Comparison of ENCODE assay signal across 9 cellular contexts in the genomic region with DNA sequence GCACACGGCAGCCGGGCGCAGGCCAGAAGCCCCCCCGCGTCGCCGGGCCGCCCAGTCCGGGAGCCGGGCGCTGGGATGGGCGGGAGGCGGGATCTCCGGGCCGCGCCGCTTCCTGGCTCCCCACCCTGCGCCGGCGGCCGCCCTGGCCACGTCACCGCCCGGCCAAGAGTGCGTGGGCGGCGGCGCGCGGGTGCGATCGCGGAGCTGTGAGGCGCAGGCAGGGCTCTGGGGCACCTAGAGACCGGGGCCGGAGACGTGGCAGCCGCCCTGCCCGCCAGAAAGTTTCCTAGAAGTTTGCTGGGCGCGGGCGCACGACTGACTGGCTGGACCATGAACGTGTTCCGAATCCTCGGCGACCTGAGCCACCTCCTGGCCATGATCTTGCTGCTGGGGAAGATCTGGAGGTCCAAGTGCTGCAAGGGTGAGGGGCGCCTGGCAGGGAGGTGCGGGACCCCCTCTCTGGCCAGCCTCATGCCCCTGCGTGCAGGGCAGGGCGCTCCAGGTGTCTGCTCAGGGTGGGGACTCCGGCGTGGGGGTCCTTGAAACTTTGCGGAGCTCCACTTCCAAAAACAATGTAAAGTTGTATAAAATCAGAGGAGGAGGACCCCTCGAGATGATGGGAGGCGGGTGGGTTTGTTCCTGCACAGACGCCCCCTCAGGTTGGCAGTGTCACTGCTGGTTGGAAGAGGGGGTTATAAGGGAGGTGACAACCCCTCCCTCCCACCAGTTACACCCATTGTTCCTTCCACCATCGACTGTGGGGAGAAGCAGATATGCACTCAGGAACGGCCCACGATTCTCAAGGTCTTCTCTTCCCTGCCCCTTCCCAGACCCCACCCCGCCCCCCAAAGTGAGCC. TPM values are rescaled to one million over a fixed set of nuclear protein-coding genes. Genes with fewer than 3 reads are reported as not detected.
DNase-seq lines count a peak whose midpoint lies in the region; ATAC-seq, FAIRE-seq and TF ChIP-seq lines count a peak whose summit lies in the region.
"Had no signal": no experiment of that assay in that cellular context is flagged by ENCODE, and none has a peak within 500 bp of the region (broad histone marks: within the 10 kb centered on the region; RNA-seq: fewer than 3 reads in every experiment).

A gene (plus strand): TSS at position 193 of the 857 bp plus-strand sequence. CDS start 138 bp downstream, at position 331.

- peak within 1 kb of the TSS in 1 of 2 donors; percentile 29 for H3K27ac Mint-ChIP-seq in activated naive CD4-positive, alpha-beta T cell treated with anti-CD3 and anti-CD28 coated beads, Interleukin-2, amount 50 U/mL, for 72 hours

- H3K27ac ChIP-seq in PC-9 (no peak within 1 kb of the TSS), heart left ventricle (peak within 1 kb of the TSS in 9 of 12 donors; percentile 34 to 83 (median 55))

- H3K27me3 ChIP-seq in PC-9 (ENCODE audit: insufficient read depth, low read depth) (peaks cover 7% of the 10 kb centered on the region; the same call in 1 of the 2 replicates), heart left ventricle (peaks cover 0 to 27% (median 0%) of the 10 kb centered on the region in 9 donors)

- FAIRE-seq in GM12892 (lab: Jason Lieb, UNC), result no peak
- FAIRE-seq: endometrium had no signal

- POLR2A ChIA-PET in PC-9 (lab: Charles Lee; ENCODE audit: unreplicated experiment), result interaction anchor here (0.6 kb wide), 3 partner anchors 179 to 290 kb away, joined by 3 to 6 read pairs (median 3); no protein-coding TSS in a partner anchor

- in situ Hi-C loops in G401 (cut with HindIII; ENCODE audit: low sequenced_read_pairs), result no loop called here

- ATAC-seq in activated naive CD4-positive, alpha-beta T cell treated with anti-CD3 and anti-CD28 coated beads, Interleukin-2, amount 50 U/mL, for 72 hours, result peak; percentile 87 to 96
- ATAC-seq in heart left ventricle (peak; percentile 43 to 86 (median 82)), GM21390 (IDR thresholded peaks at IDR 0.05; ENCODE audit: unreplicated experiment) (no peak)

- H3K4me2 ChIP-seq in PC-9, result peak within 1 kb of the TSS; percentile 91

- peak; percentile 49; the same call in 1 of the 2 replicates for TF ChIP-seq CTCF in PC-9 (conservative IDR thresholded peaks at IDR 0.05)
- TF ChIP-seq CTCF in heart left ventricle (IDR thresholded peaks at IDR 0.05), result peak in 3 of 12 donors; percentile 16 to 28 (median 24)

- no peaks in the 10 kb centered on the region for H3K36me3 Mint-ChIP-seq in activated naive CD4-positive, alpha-beta T cell treated with anti-CD3 and anti-CD28 coated beads, Interleukin-2, amount 50 U/mL, for 72 hours

- intact Hi-C loops in PC-9 (cut with micrococcal nuclease; ENCODE audit: unreplicated experiment) (no loop called here), heart left ventricle (cut with DNase I) (loop anchor here in 5 of 10 donors (5.0 to 10.0 kb wide), 3 partner anchors 34 to 97 kb away; a partner anchor contains a TSS)

- 5 to 8% (median 6%) methylated on average over 41 to 61 of the region's 61 CpGs for WGBS in heart left ventricle, 4 donors

- no peaks in the 10 kb centered on the region for H3K9me2 ChIP-seq in PC-9 (ENCODE audit: insufficient read depth)

- peak within 1 kb of the TSS; percentile 91 for H2AFZ ChIP-seq in PC-9

- no peaks in the 10 kb centered on the region for H3K9me3 Mint-ChIP-seq in activated naive CD4-positive, alpha-beta T cell treated with anti-CD3 and anti-CD28 coated beads, Interleukin-2, amount 50 U/mL, for 72 hours

- no peaks in the 10 kb centered on the region for H3K79me2 ChIP-seq in PC-9 (ENCODE audit: low read depth)

- CTCF ChIA-PET in PC-9 (lab: Charles Lee), result no interaction called here

- DNase-seq in GM12892 (ENCODE audit: insufficient read length) (peak; percentile 75), PC-9 (peak in 1 of 2 experiments; percentile 71), heart left ventricle (peak; percentile 74 to 86 (median 79)), pulmonary artery endothelial cell (ENCODE audit: low read depth, low spot score) (no peak), NCI-H526 treated with DMSO at 0.1 percent for 48 hours (lab: John Stamatoyannopoulos, UW) (no peak), G401 (ENCODE audit: low spot score) (no peak)
- peak; percentile 79 to 80 for DNase-seq in activated naive CD4-positive, alpha-beta T cell treated with anti-CD3 and anti-CD28 coated beads, Interleukin-2, amount 50 U/mL, for 72 hours (ENCODE audit: low spot score in 2 of 2)

- BruUV-seq in PC-9 (replicated peaks; lab: Mats Ljungman, UMichigan), result TSS peak; percentile 62

- H3K36me3 ChIP-seq in PC-9 (ENCODE audit: low read depth) (no peaks in the 10 kb centered on the region), heart left ventricle (no peaks in the 10 kb centered on the region)

- H3K9me3 ChIP-seq in PC-9 (ENCODE audit: insufficient read depth, low read depth), result no peaks in the 10 kb centered on the region
- H3K9me3 ChIP-seq in heart left ventricle, result no peaks in the 10 kb centered on the region

- H3K4me3 ChIP-seq in PC-9 (peak within 1 kb of the TSS; percentile 65), heart left ventricle (peak within 1 kb of the TSS; percentile 44 to 85 (median 68))

- no peak for TF ChIP-seq POLR2A in GM12892 (IDR thresholded peaks at IDR 0.05; ENCODE audit: low read depth, low read length)
- TF ChIP-seq POLR2A in heart left ventricle (IDR thresholded peaks at IDR 0.05), result peak in 1 of 2 donors; percentile 27

- peaks cover 8% of the 10 kb centered on the region; the same call in 1 of the 2 replicates for H3F3A ChIP-seq in PC-9 (ENCODE audit: insufficient read depth, low read depth)

- H3K4me1 ChIP-seq in PC-9 (replicated peaks; ENCODE audit: insufficient read depth) (peaks cover 11% of the 10 kb centered on the region), heart left ventricle (peaks cover 0 to 29% (median 18%) of the 10 kb centered on the region in 12 donors)

- no peaks in the 10 kb centered on the region for H4K20me1 ChIP-seq in PC-9 (ENCODE audit: insufficient read depth)

RNA-seq across cellular contexts. Expression of the gene that starts here (rescaled TPM):
- polyA plus RNA-seq in GM12892 (2012; ENCODE audit: missing spikeins), result 0.34 TPM
- total RNA-seq in PC-9 (2021), result 15.5 and 18.9 TPM in 2 replicates
- total RNA-seq in activated naive CD4-positive, alpha-beta T cell treated with anti-CD3 and anti-CD28 coated beads, Interleukin-2, amount 50 U/mL, for 72 hours, result under 1 TPM; 0.59 to 0.89 TPM
- total RNA-seq in heart left ventricle, result 10 to 100 TPM in 4 of 9 donors, 1 to 10 TPM in 5; 4.4 to 15.5 (median 8.5) TPM
- 10 to 100 TPM in 1 of 2 donors, 1 to 10 TPM in 1; 7.8 to 10.5 TPM for polyA plus RNA-seq in heart left ventricle
- 29.3 and 41.7 TPM in 2 replicates for total RNA-seq in pulmonary artery endothelial cell
- total RNA-seq in G401 (2014; rRNA removed; shearing (Covaris generic)), result 3.9 and 6.7 TPM in 2 replicates

Comparison
In these comparisons a context has a peak if more than half of its experiments do, and no peak if none do; other contexts are left out.
1. Peak in DNase-seq and ATAC-seq in activated naive CD4-positive, alpha-beta T cell treated with anti-CD3 and anti-CD28 coated beads, Interleukin-2, amount 50 U/mL, for 72 hours; RNA of the gene not detected or under 1 TPM.
2. DNase-seq: peak in GM12892 (single experiment) and heart left ventricle (5 of 5); none in pulmonary artery endothelial cell (single experiment), NCI-H526 treated with DMSO at 0.1 percent for 48 hours (single experiment) and G401 (single experiment).